ENCODE assay signal across 2 cellular contexts in the genomic region with DNA sequence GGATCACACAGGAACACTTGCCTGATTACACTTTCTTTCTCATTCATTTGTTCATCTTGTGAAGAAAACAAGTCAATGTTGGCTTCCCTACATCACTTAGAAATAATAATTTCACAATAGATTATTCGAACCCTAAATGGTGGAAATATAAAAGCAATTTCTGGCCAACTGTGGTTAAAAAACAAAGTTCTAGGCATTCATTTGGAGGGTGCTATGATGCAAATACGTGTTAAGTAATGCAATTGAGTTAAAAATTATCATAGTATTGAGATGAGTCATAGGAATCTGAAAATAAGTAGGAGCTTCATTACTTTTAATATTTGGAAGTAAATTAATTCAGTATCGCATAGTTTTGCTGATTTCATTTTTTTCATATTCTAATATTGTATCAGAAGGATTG.
TF ChIP-seq lines count a peak whose summit lies in the region.

No MANE protein-coding gene starts in this region.

TF ChIP-seq in A549, 52 proteins besides CTCF, POLR2A, EP300 and RAD21:
- TF ChIP-seq CBX2 (IDR thresholded peaks at IDR 0.05; ENCODE audit: borderline replicate concordance, low read depth) (no peak), TFCP2L1 (CRISPR knock-in tag; IDR thresholded peaks at IDR 0.05) (no peak), JUNB (IDR thresholded peaks at IDR 0.05) (0 out of 2 replicates have a peak, but pooled peaks have one; percentile 13), PHF8 (IDR thresholded peaks at IDR 0.05; ENCODE audit: borderline replicate concordance, low read depth) (no peak)

TF ChIP-seq in IMR-90, 13 proteins besides CTCF, POLR2A, EP300 and RAD21:
- TF ChIP-seq MXI1 (IDR thresholded peaks at IDR 0.05; ENCODE audit: borderline replicate concordance, low read depth, low read length), result no peak
